16 cellular contexts compared by ENCODE assay signal in the genomic region with DNA sequence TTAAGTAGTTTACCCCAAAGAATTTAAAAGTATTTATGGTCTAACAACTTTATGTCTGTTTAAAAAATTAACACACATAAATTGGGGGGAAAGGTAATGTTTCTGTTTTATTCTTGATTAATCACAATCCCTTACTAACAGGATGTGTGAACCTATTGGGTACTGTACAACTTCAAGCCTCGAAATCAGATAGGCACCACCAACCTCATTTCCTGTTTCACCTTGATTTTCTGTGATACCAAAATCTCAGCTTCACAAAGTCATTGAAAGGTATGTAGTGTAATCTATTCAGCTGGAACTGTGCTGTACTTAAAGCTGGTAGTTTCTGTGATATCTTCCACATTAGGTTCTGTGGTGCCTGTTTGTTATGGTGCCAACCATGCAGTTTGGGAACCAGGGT. TPM values are rescaled to one million over a fixed set of nuclear protein-coding genes. Genes with fewer than 3 reads are reported as not detected.
DNase-seq lines count a peak whose midpoint lies in the region; ATAC-seq and TF ChIP-seq lines count a peak whose summit lies in the region.
"Had no signal": no experiment of that assay in that cellular context is flagged by ENCODE, and none has a peak within 500 bp of the region (broad histone marks: within the 10 kb centered on the region; RNA-seq: fewer than 3 reads in every experiment).

No MANE protein-coding gene starts in this region.

- no peaks in the 10 kb centered on the region for H3K27me3 Mint-ChIP-seq in CD4-positive, alpha-beta T cell
- H3K27me3 Mint-ChIP-seq in T-helper 17 cell (no peaks in the 10 kb centered on the region), naive B cell (no peaks in the 10 kb centered on the region)
- H3K27me3 Mint-ChIP-seq: IgD-negative memory B cell had no signal

- H3K9me3 Mint-ChIP-seq in CD4-positive, alpha-beta T cell, result no peaks in the 10 kb centered on the region
- peaks cover 0 to 2% (median 0%) of the 10 kb centered on the region in 7 donors for H3K9me3 Mint-ChIP-seq in naive B cell
- H3K9me3 Mint-ChIP-seq: CD14-positive monocyte, IgD-negative memory B cell had no signal

- POLR2A ChIA-PET in CD4-positive, alpha-beta T cell (lab: Charles Lee), result no interaction called here

- no peaks in the 10 kb centered on the region for H3K9me3 ChIP-seq in CD4-positive, alpha-beta T cell (ENCODE audit: control insufficient read depth, low read length)
- H3K9me3 ChIP-seq in DND-41 (ENCODE audit: insufficient read depth, low read length, severe bottlenecking) (no peaks in the 10 kb centered on the region), T-helper 17 cell (ENCODE audit: control insufficient read depth, low read length, poor library complexity, severe bottlenecking) (no peaks in the 10 kb centered on the region)
- H3K9me3 ChIP-seq: A549, HAP-1 had no signal

- 0 out of 2 replicates have a peak overlapping the region, but pooled peaks have one; percentile 5 for H3K4me2 ChIP-seq in DND-41 (ENCODE audit: insufficient read depth, low read length)
- H3K4me2 ChIP-seq: A549 had no signal

- H3K9ac ChIP-seq in DND-41 (ENCODE audit: low read depth, low read length), result no peak overlapping the region

- peaks cover 35% of the 10 kb centered on the region for H3K4me1 ChIP-seq in DND-41 (ENCODE audit: insufficient read depth, low read length)
- H3K4me1 ChIP-seq: A549 had no signal

- peaks cover 14% of the 10 kb centered on the region; the same call in 1 of the 2 replicates for H4K20me1 ChIP-seq in DND-41 (ENCODE audit: insufficient read depth, low read length)

- peaks cover 59% of the 10 kb centered on the region for H3K36me3 Mint-ChIP-seq in CD4-positive, alpha-beta T cell (ENCODE audit: low read depth)
- H3K36me3 Mint-ChIP-seq in T-helper 17 cell (ENCODE audit: low read depth) (no peaks in the 10 kb centered on the region), naive B cell (peaks cover 7 to 14% of the 10 kb centered on the region in 2 donors)

- intact Hi-C loops in CD4-positive, alpha-beta T cell (cut with DNase I, micrococcal nuclease), result no loop called here

- no peak for DNase-seq in CD4-positive, alpha-beta T cell
- no peak for DNase-seq in DND-41
- no peak for DNase-seq in T-helper 17 cell
- no peak for DNase-seq in naive B cell
- no peak for DNase-seq in activated CD8-positive, alpha-beta memory T cell treated with anti-CD3 and anti-CD28 coated beads for 24 hours
- DNase-seq in T-helper 9 cell, result no peak
- DNase-seq: COR-L47, DMS153, DMS79 treated with DMSO at 0.1 percent for 48 hours, GDM1 had no signal

- H3K27me3 ChIP-seq in CD4-positive, alpha-beta T cell (ENCODE audit: control insufficient read depth, insufficient read depth, low read length), result no peaks in the 10 kb centered on the region
- no peaks in the 10 kb centered on the region for H3K27me3 ChIP-seq in DND-41 (ENCODE audit: insufficient read depth, low read length, poor library complexity)

- no peak for ATAC-seq in CD4-positive, alpha-beta T cell (ENCODE audit: poor library complexity)
- ATAC-seq in DND-41 (ENCODE audit: insufficient read depth, low read depth), result no peak
- peak; percentile 16 for ATAC-seq in T-helper 17 cell
- no peak for ATAC-seq in naive B cell (ENCODE audit: low read depth in 2 of 2)
- no peak for ATAC-seq in HG02798 (IDR thresholded peaks at IDR 0.05; ENCODE audit: poor library complexity, unreplicated experiment)
- no peak for ATAC-seq in GM21528 (IDR thresholded peaks at IDR 0.05; ENCODE audit: low FRiP score, unreplicated experiment)
- ATAC-seq: A549 had no signal

- H3K79me2 ChIP-seq in DND-41 (ENCODE audit: insufficient read depth, low read length), result peaks cover 84% of the 10 kb centered on the region

- CTCF ChIA-PET in CD4-positive, alpha-beta T cell (lab: Charles Lee), result interaction anchor here (0.9 kb wide), 1 partner anchor 23 kb away, joined by 3 read pairs; no protein-coding TSS in a partner anchor

- peak overlapping the region; percentile 42 for H3K4me3 Mint-ChIP-seq in CD4-positive, alpha-beta T cell
- H3K4me3 Mint-ChIP-seq in T-helper 17 cell, result no peak overlapping the region
- peak overlapping the region in 1 of 8 donors; percentile 88 for H3K4me3 Mint-ChIP-seq in naive B cell
- H3K4me3 Mint-ChIP-seq: CD14-positive monocyte had no signal

- H3K27ac Mint-ChIP-seq in CD4-positive, alpha-beta T cell, result peak overlapping the region; percentile 68
- H3K27ac Mint-ChIP-seq in T-helper 17 cell, result no peak overlapping the region
- H3K27ac Mint-ChIP-seq in naive B cell, result peak overlapping the region in 5 of 6 donors; percentile 24 to 44 (median 35)
- H3K27ac Mint-ChIP-seq: CD14-positive monocyte had no signal

- H3K36me3 ChIP-seq in DND-41 (ENCODE audit: insufficient read depth, low read length), result peaks cover 36% of the 10 kb centered on the region

- peaks cover 53% of the 10 kb centered on the region for H3K4me1 Mint-ChIP-seq in CD4-positive, alpha-beta T cell (ENCODE audit: low read depth)
- peaks cover 40% of the 10 kb centered on the region for H3K4me1 Mint-ChIP-seq in T-helper 17 cell
- peaks cover 23 to 49% (median 41%) of the 10 kb centered on the region in 3 donors for H3K4me1 Mint-ChIP-seq in naive B cell

- no peak overlapping the region for H3K27ac ChIP-seq in CD4-positive, alpha-beta T cell (ENCODE audit: low read depth, low read length)
- no peak overlapping the region; the same call in 1 of the 2 replicates for H3K27ac ChIP-seq in DND-41 (ENCODE audit: low read length)
- H3K27ac ChIP-seq: A549 had no signal

- H3K4me3 ChIP-seq in DND-41 (ENCODE audit: low read depth in 1 of 2, low read length in 2 of 2), result no peak overlapping the region
- H3K4me3 ChIP-seq: A549, HAP-1 had no signal

- H2AFZ ChIP-seq in DND-41 (ENCODE audit: low read depth, low read length), result no peak overlapping the region

- no peak for TF ChIP-seq CTCF in CD4-positive, alpha-beta T cell (IDR thresholded peaks at IDR 0.05)
- no peak for TF ChIP-seq CTCF in DND-41 (IDR thresholded peaks at IDR 0.05; ENCODE audit: borderline replicate concordance, extremely low read depth, low read length, poor library complexity, severe bottlenecking)

RNA-seq across cellular contexts. Expression of a gene that starts 4.0 kb away (rescaled TPM):
- 100 to 1,000 TPM; 128 to 130 TPM for total RNA-seq in CD4-positive, alpha-beta T cell
- total RNA-seq in T-helper 17 cell, result 100 to 1,000 TPM in 1 of 2 donors, 10 to 100 TPM in 1; 93.5 to 115 TPM
- 100 to 1,000 TPM in 4 of 6 donors, 10 to 100 TPM in 2; 53.0 to 118 (median 104) TPM for polyA plus RNA-seq in naive B cell (ENCODE audit: low read depth in 6 of 6)

RNA-seq across cellular contexts. Expression of a gene that starts 4.1 kb away (rescaled TPM):
- total RNA-seq in CD4-positive, alpha-beta T cell, result 1 to 10 TPM; 3.4 to 3.5 TPM
- total RNA-seq in T-helper 17 cell, result 1 to 10 TPM; 5.4 to 7.1 TPM
- 10 to 100 TPM; 10.8 to 22.7 (median 17.3) TPM for polyA plus RNA-seq in naive B cell (ENCODE audit: low read depth in 6 of 6)
